ENCODE assay signal across 10 cellular contexts in the genomic region with DNA sequence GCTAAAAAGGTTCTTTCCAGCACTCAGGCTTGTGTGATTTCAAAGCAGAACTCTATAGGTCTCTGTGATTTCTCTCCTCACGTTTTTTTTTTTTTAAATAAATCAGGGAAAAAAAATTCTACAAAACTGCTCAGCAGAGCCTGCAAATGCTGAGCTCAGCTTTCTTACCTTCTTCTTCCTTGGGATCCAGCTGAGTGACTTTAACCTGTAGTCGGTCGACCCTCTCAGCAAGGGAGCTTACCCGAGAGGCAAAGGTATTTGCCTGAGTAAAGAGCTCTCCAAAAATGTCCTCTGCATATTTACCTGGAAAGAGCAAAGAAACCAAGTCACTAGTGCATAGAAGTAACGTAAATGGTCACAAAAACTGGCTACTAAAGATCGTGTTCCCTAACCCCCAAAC. TPM values are rescaled to one million over a fixed set of nuclear protein-coding genes. Genes with fewer than 3 reads are reported as not detected.
DNase-seq lines count a peak whose midpoint lies in the region; ATAC-seq and TF ChIP-seq lines count a peak whose summit lies in the region.
"Had no signal": no experiment of that assay in that cellular context is flagged by ENCODE, and none has a peak within 500 bp of the region (broad histone marks: within the 10 kb centered on the region; RNA-seq: fewer than 3 reads in every experiment).

No MANE protein-coding gene starts in this region.

- CTCF ChIA-PET in activated B cell treated with CpG ODN at 0.5 μM for 24 hours (lab: Charles Lee): no interaction called here

- peak overlapping the region; percentile 37 for H3K9ac ChIP-seq in iPS-15b (ENCODE audit: low read depth, low read length)
- peak overlapping the region; percentile 1 to 50 for H3K9ac ChIP-seq in stomach smooth muscle (ENCODE audit: low read length in 2 of 2)

- H3K27ac Mint-ChIP-seq in activated B cell treated with CpG ODN at 0.5 μM for 24 hours: peak overlapping the region; percentile 89

- H3K4me1 Mint-ChIP-seq in activated B cell treated with CpG ODN at 0.5 μM for 24 hours: peaks cover 60% of the 10 kb centered on the region

- H3K4me1 ChIP-seq in iPS-15b (ENCODE audit: control insufficient read depth, insufficient read depth, low read length): peaks cover 8% of the 10 kb centered on the region
- H3K4me1 ChIP-seq in stomach smooth muscle (ENCODE audit: control insufficient read depth, insufficient read depth, low read length): peaks cover 31% of the 10 kb centered on the region

- peak overlapping the region; percentile 68 for H3K4me3 Mint-ChIP-seq in activated B cell treated with CpG ODN at 0.5 μM for 24 hours

- ATAC-seq in HG02798 (IDR thresholded peaks at IDR 0.05; ENCODE audit: poor library complexity, unreplicated experiment) (peak; percentile 20), activated B cell treated with CpG ODN at 0.5 μM for 24 hours (ENCODE audit: low read depth) (peak; percentile 9)

- H3K4me3 ChIP-seq in iPS-15b (ENCODE audit: low read depth, low read length) (no peak overlapping the region), stomach smooth muscle (ENCODE audit: low read length in 2 of 2) (peak overlapping the region in 1 of 2 donors; percentile 8), WERI-Rb-1 (ENCODE audit: low read depth, low read length) (no peak overlapping the region)

- peaks cover 61% of the 10 kb centered on the region for H3K36me3 Mint-ChIP-seq in activated B cell treated with CpG ODN at 0.5 μM for 24 hours (ENCODE audit: low read depth)

- peaks cover 11% of the 10 kb centered on the region for H3K36me3 ChIP-seq in iPS-15b (ENCODE audit: control insufficient read depth, insufficient read depth, low read length)
- peaks cover 25 to 30% of the 10 kb centered on the region in 2 donors for H3K36me3 ChIP-seq in stomach smooth muscle (ENCODE audit: control insufficient read depth in 2 of 2, insufficient read depth in 2 of 2, low read length in 2 of 2)
- H3K36me3 ChIP-seq in WERI-Rb-1: peaks cover 59% of the 10 kb centered on the region

- no peak for DNase-seq in activated B cell treated with CpG ODN at 0.5 μM for 24 hours
- no peak for DNase-seq in activated gamma-delta T cell treated with Interleukin-2 at 50 U/mL for 16 hours
- no peak for DNase-seq in WERI-Rb-1
- DNase-seq in NCI-H1694 treated with DMSO at 0.1 percent for 48 hours (lab: John Stamatoyannopoulos, UW): no peak
- DNase-seq: erythroblast had no signal

- peak overlapping the region; percentile 87 for H3K27ac ChIP-seq in stomach smooth muscle (ENCODE audit: low read length)
- no peak overlapping the region for H3K27ac ChIP-seq in WERI-Rb-1
- H3K27ac ChIP-seq: VCaP had no signal

- H3K9me3 ChIP-seq in iPS-15b (ENCODE audit: control insufficient read depth, insufficient read depth, low read length) (no peaks in the 10 kb centered on the region), stomach smooth muscle (ENCODE audit: control insufficient read depth in 2 of 2, low read length in 2 of 2) (no peaks in the 10 kb centered on the region), WERI-Rb-1 (ENCODE audit: severe bottlenecking) (no peaks in the 10 kb centered on the region)

- H3K9me3 Mint-ChIP-seq in activated B cell treated with CpG ODN at 0.5 μM for 24 hours: no peaks in the 10 kb centered on the region

- intact Hi-C loops in activated B cell treated with CpG ODN at 0.5 μM for 24 hours (cut with micrococcal nuclease): no loop called here

- TF ChIP-seq CTCF in activated B cell treated with CpG ODN at 0.5 μM for 24 hours (IDR thresholded peaks at IDR 0.05) (no peak), WERI-Rb-1 (IDR thresholded peaks at IDR 0.05; ENCODE audit: low read depth, low read length) (no peak)

- H3K27me3 ChIP-seq in iPS-15b (ENCODE audit: control insufficient read depth, insufficient read depth, low read length) (no peaks in the 10 kb centered on the region), stomach smooth muscle (ENCODE audit: control insufficient read depth in 1 of 2, insufficient read depth in 2 of 2, low read length in 2 of 2) (no peaks in the 10 kb centered on the region), WERI-Rb-1 (ENCODE audit: insufficient read depth, low read depth, severe bottlenecking) (no peaks in the 10 kb centered on the region)

- H3K27me3 Mint-ChIP-seq in activated B cell treated with CpG ODN at 0.5 μM for 24 hours: no peaks in the 10 kb centered on the region

- POLR2A ChIA-PET in activated B cell treated with CpG ODN at 0.5 μM for 24 hours (lab: Charles Lee): interaction anchor here (0.6 to 2.0 kb wide), 12 partner anchors 8 to 253 kb away, joined by 3 to 15 read pairs (median 4); a partner anchor contains a TSS

RNA-seq across cellular contexts. Expression of a gene that starts 26.4 kb away (rescaled TPM):
- 0.11 TPM in 1 of 2 replicates, not detected in the other for total RNA-seq in activated B cell treated with CpG ODN at 0.5 μM for 24 hours

RNA-seq across cellular contexts. Expression of a gene that starts 35.7 kb away (rescaled TPM):
- 0.16 TPM in 1 of 2 replicates, not detected in the other for total RNA-seq in activated B cell treated with CpG ODN at 0.5 μM for 24 hours
- total RNA-seq: HT1080 had no signal

RNA-seq across cellular contexts. Expression of a gene that starts 44.2 kb away (rescaled TPM):
- not detected in 2 replicates for total RNA-seq in activated B cell treated with CpG ODN at 0.5 μM for 24 hours
- total RNA-seq: HT1080 had no signal

RNA-seq across cellular contexts. Expression of a gene that starts 52.0 kb away (rescaled TPM):
- 4.6 and 7.4 TPM in 2 replicates for total RNA-seq in activated B cell treated with CpG ODN at 0.5 μM for 24 hours
